In the genomic region with DNA sequence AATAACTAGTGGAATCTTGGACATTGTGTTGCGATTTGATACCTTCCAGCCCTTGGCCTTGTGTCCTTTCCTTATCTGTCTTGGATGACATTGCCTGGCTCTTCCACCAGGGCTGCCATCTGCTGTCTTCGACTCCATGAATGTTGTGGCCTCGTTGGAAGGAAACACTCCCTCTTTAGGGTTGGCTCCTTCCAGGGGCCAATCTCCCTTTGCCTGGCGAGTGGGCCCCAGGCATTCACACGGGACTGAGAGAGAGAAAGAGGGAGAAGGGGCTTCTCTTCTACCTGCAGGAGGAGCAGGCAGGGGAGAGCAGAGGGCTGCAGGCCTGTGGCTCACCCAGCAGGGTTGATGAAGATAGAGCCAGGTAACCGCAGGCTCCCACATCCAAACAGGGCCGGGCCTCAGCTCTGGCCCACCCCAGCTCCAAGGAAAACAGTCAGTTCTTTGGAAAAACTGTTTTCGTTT, we compare ENCODE assay signal across 17 cellular contexts. TPM values are rescaled to one million over a fixed set of nuclear protein-coding genes. Genes with fewer than 3 reads are reported as not detected.
DNase-seq lines count a peak whose midpoint lies in the region; ATAC-seq and TF ChIP-seq lines count a peak whose summit lies in the region.
"Had no signal": no experiment of that assay in that cellular context is flagged by ENCODE, and none has a peak within 500 bp of the region (broad histone marks: within the 10 kb centered on the region; RNA-seq: fewer than 3 reads in every experiment).

No MANE protein-coding gene starts in this region.

- H3K9me3 ChIP-seq in right cardiac atrium (ENCODE audit: control insufficient read depth, low read length) (no peaks in the 10 kb centered on the region), tibial artery (no peaks in the 10 kb centered on the region)
- H3K9me3 ChIP-seq: body of pancreas had no signal

- intact Hi-C loops in right cardiac atrium (cut with DNase I): loop anchor here (2.0 to 5.0 kb wide), 4 partner anchors 42 to 48 kb away; no protein-coding TSS in a partner anchor
- intact Hi-C loops in tibial artery (cut with DNase I; ENCODE audit: low total_unique reads): loop anchor here (2.0 to 5.0 kb wide), 2 partner anchors 42 to 44 kb away; no protein-coding TSS in a partner anchor

- peaks cover 5% of the 10 kb centered on the region for H3K4me1 ChIP-seq in right cardiac atrium (ENCODE audit: control insufficient read depth, insufficient read depth, low read length)
- H3K4me1 ChIP-seq in tibial artery: peaks cover 0 to 32% (median 16%) of the 10 kb centered on the region in 4 donors
- H3K4me1 ChIP-seq: body of pancreas had no signal

- no peaks in the 10 kb centered on the region for H3K36me3 ChIP-seq in tibial artery

- ATAC-seq in right cardiac atrium (peak; percentile 17 to 53), GM18873 (IDR thresholded peaks at IDR 0.05; ENCODE audit: low FRiP score, unreplicated experiment) (no peak)

- H3K27ac ChIP-seq in caudate nucleus (ENCODE audit: low read depth, low read length) (peak overlapping the region; percentile 0), right cardiac atrium (ENCODE audit: low read length) (peak overlapping the region; percentile 60), tibial artery (peak overlapping the region; percentile 57 to 69)
- H3K27ac ChIP-seq: body of pancreas, KMS-11 had no signal

- no peak for TF ChIP-seq CTCF in tibial artery (IDR thresholded peaks at IDR 0.05)

- H3K27me3 ChIP-seq in right cardiac atrium (ENCODE audit: control insufficient read depth, insufficient read depth): no peaks in the 10 kb centered on the region
- no peaks in the 10 kb centered on the region for H3K27me3 ChIP-seq in tibial artery
- H3K27me3 ChIP-seq: body of pancreas had no signal

- DNase-seq in SIG-M5 treated with dmso at 0.1 percent for 504 hours (lab: John Stamatoyannopoulos, UW; ENCODE audit: unreplicated experiment) (peak; percentile 5), SIG-M5 (lab: John Stamatoyannopoulos, UW) (no peak), caudate nucleus (lab: John Stamatoyannopoulos, UW) (peak in 1 of 61 donors; percentile 30), right cardiac atrium (peak in 2 of 3 donors; percentile 54 to 64), tibial artery (no peak), DMS79 (lab: John Stamatoyannopoulos, UW) (no peak), NCI-H146 treated with DMSO at 0.1 percent for 48 hours (lab: John Stamatoyannopoulos, UW; ENCODE audit: unreplicated experiment) (no peak)
- DNase-seq: activated CD8-positive, alpha-beta memory T cell treated with anti-CD3 and anti-CD28 coated beads for 24 hours; activated effector memory CD4-positive, alpha-beta T cell treated with Interleukin-2 at 50 U/mL for 16 hours; body of pancreas; hypothalamus; NCI-H146; NCI-H524 treated with DMSO at 0.1 percent for 48 hours; RPMI8226; stimulated activated CD4-positive, alpha-beta T cell treated with anti-CD3 and anti-CD28 coated beads, Interleukin-12 subunit alpha, Interleukin-12 subunit beta, amount 100 ng/mL, for 4 hours had no signal

- 33% methylated on average over 8 of the region's 8 CpGs for WGBS in right cardiac atrium

- no peak overlapping the region for H3K4me3 ChIP-seq in right cardiac atrium (ENCODE audit: low read length)
- no peak overlapping the region for H3K4me3 ChIP-seq in tibial artery
- H3K4me3 ChIP-seq: body of pancreas had no signal

RNA-seq across cellular contexts. Expression of a gene that starts 31.3 kb away (rescaled TPM):
- 10 to 100 TPM; 23.1 to 39.2 (median 30.0) TPM for total RNA-seq in right cardiac atrium
- polyA plus RNA-seq in right cardiac atrium: 25.0 TPM

Comparison
In these comparisons a context has a peak if more than half of its experiments do, and no peak if none do; other contexts are left out.
1. DNase-seq: peak in SIG-M5 treated with dmso at 0.1 percent for 504 hours (single experiment) and right cardiac atrium (2 of 3); none in SIG-M5 (single experiment), tibial artery (0 of 2), DMS79 (single experiment) and NCI-H146 treated with DMSO at 0.1 percent for 48 hours (single experiment).
2. H3K27ac ChIP-seq: peak in every context shown above with its lines; median percentile 63 in tibial artery; 60 in right cardiac atrium; 0 in caudate nucleus.